Comparison of ENCODE assay signal across 8 cellular contexts in the genomic region with DNA sequence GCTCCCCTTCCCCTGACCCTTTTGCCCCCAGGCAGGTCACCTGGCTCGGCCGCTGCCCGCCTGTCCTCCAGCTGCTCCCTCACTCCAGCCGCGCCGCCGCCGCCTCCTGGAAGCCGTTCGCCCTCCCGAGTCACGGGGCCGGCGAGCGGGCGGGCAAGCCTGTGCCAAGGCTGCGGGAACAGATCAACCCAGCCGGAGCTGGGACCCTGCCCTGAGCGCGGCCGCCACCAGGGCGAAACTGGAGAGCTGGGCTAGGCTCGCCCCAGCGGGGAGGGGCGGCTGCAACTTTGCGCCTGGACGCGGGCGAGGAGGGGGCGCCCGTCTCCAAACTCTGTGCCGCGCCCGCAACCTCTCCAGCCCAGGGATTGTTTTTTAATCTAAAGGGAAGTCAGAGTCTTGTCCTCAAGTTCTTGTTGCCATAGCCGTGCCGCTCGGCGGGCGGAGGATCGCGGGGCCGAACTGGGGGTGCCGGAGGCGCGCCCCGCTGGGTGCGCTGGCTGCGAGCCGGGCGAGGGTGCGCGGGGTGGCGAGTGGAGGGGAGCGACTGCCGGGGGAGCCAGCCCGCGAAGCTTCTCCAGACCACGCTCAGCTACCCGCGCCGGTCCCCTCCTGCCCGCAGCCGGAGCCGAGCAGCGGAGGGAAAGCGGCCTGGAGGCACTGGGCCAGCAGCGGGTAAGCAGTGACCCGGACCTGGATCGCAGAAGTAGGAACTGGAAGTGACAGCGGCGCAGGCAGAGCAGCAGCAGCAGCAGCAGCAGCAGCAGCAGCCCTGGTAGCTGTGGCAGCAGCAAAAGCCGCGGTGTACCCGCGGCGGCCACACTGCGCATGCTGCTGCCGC. TPM values are rescaled to one million over a fixed set of nuclear protein-coding genes. Genes with fewer than 3 reads are reported as not detected.
A peak's percentile ranks its signal among the peaks of the same experiment; 100 is the strongest.
DNase-seq lines count a peak whose midpoint lies in the region; ATAC-seq and TF ChIP-seq lines count a peak whose summit lies in the region.

No MANE protein-coding gene starts in this region.

- no peak overlapping the region for H3K27ac ChIP-seq in WERI-Rb-1

- TF ChIP-seq CTCF in WERI-Rb-1 (IDR thresholded peaks at IDR 0.05; ENCODE audit: low read depth, low read length), result no peak

- intact Hi-C loops in left colon (cut with DNase I, micrococcal nuclease), result no loop called here

- peaks cover 55% of the 10 kb centered on the region for H3K27me3 ChIP-seq in WERI-Rb-1 (ENCODE audit: insufficient read depth, low read depth, severe bottlenecking)

- no peaks in the 10 kb centered on the region for H3K36me3 ChIP-seq in WERI-Rb-1

- H3K4me3 ChIP-seq in WERI-Rb-1 (ENCODE audit: low read depth, low read length), result peak overlapping the region; percentile 36

- ATAC-seq in HG02588 (IDR thresholded peaks at IDR 0.05; ENCODE audit: unreplicated experiment), result peak; percentile 76
- peak; percentile 86 for ATAC-seq in left colon

- peaks cover 6% of the 10 kb centered on the region for H3K9me3 ChIP-seq in WERI-Rb-1 (ENCODE audit: severe bottlenecking)

- peak; percentile 42 for DNase-seq in NCI-H82 (lab: John Stamatoyannopoulos, UW)
- no peak for DNase-seq in NCI-H82 treated with DMSO at 0.1 percent for 48 hours (lab: John Stamatoyannopoulos, UW; ENCODE audit: unreplicated experiment)
- DNase-seq in NCI-H1092 treated with DMSO at 0.1 percent for 48 hours (lab: John Stamatoyannopoulos, UW), result peak; percentile 54
- DNase-seq in WERI-Rb-1, result peak; percentile 29
- peak; percentile 14 for DNase-seq in cerebellum (ENCODE audit: low spot score)
- peak; percentile 49 to 53 for DNase-seq in left colon
- peak; percentile 44 for DNase-seq in stimulated activated CD4-positive, alpha-beta T cell treated with anti-CD3 and anti-CD28 coated beads, Interleukin-1b, Interleukin-23, amount 100 ng/mL, for 48 hours

RNA-seq across cellular contexts. Expression of gene ARHGEF6, which starts 13.4 kb away (rescaled TPM):
- 17.1 TPM for total RNA-seq in cerebellum
- 1 to 10 TPM; 2.1 to 6.7 TPM for total RNA-seq in left colon
